19 cellular contexts compared by ENCODE assay signal in genomic region chr9:110844121-110844520, GRCh38.
"Had no signal": no experiment of that assay in that cellular context is flagged by ENCODE, and none has a peak within 500 bp of the region (broad histone marks: within the 10 kb centered on the region; RNA-seq: fewer than 3 reads in every experiment).

No MANE protein-coding gene starts in this region.

- H3K27ac Mint-ChIP-seq: effector memory CD8-positive, alpha-beta T cell; naive B cell; nephron had no signal

- H3K27me3 ChIP-seq: esophagus squamous epithelium, hepatocyte had no signal

- H3K36me3 Mint-ChIP-seq: naive B cell had no signal

- H3K4me1 Mint-ChIP-seq: naive B cell had no signal

- H3K27ac ChIP-seq: esophagus squamous epithelium, hepatocyte, psoas muscle had no signal

- H3K9me3 Mint-ChIP-seq: nephron had no signal

- H2AFZ ChIP-seq: hepatocyte had no signal

- H3K36me3 ChIP-seq: esophagus squamous epithelium had no signal

- H3K27me3 Mint-ChIP-seq: effector memory CD8-positive, alpha-beta T cell had no signal

- H3K4me2 ChIP-seq: hepatocyte had no signal

- DNase-seq: cortex of kidney; effector memory CD8-positive, alpha-beta T cell; esophagus squamous epithelium; foreskin melanocyte; head of caudate nucleus; left colon; left ventricle myocardium superior; mesenchymal stem cell; midbrain; naive B cell; psoas muscle; retina; small intestine; stimulated activated CD4-positive, alpha-beta T cell treated with anti-CD3 and anti-CD28 coated beads, Interleukin-12 subunit alpha, Interleukin-12 subunit beta, amount 100 ng/mL, for 4 hours; stimulated activated naive CD4-positive, alpha-beta T cell treated with Interleukin-2 at 50 U/mL for 16 hours; trophoblast cell had no signal

- H3K4me3 ChIP-seq: esophagus squamous epithelium, hepatocyte, lung, psoas muscle had no signal

- H3K9me3 ChIP-seq: esophagus squamous epithelium, psoas muscle had no signal

- H3K79me2 ChIP-seq: hepatocyte had no signal

- H3K4me3 Mint-ChIP-seq: effector memory CD8-positive, alpha-beta T cell; naive B cell; nephron had no signal

- H3K4me1 ChIP-seq: psoas muscle had no signal
